Comparison of ENCODE assay signal across 21 cellular contexts in genomic region chr19:12752056-12752781, GRCh38. TPM values are rescaled to one million over a fixed set of nuclear protein-coding genes. Genes with fewer than 3 reads are reported as not detected.
DNase-seq lines count a peak whose midpoint lies in the region; ATAC-seq and FAIRE-seq lines count a peak whose summit lies in the region.
"Had no signal": no experiment of that assay in that cellular context is flagged by ENCODE, and none has a peak within 500 bp of the region (broad histone marks: within the 10 kb centered on the region; RNA-seq: fewer than 3 reads in every experiment).

No MANE protein-coding gene starts in this region.

- H4K20me1 ChIP-seq in BLaER1 = no peaks in the 10 kb centered on the region

- no CpG with 5 or more reads among the region's 23 CpGs for WGBS in neuronal stem cell (ENCODE audit: extremely low coverage in 2 of 2, insufficient read length in 2 of 2, insufficient replicate concordance in 1 of 2), 2 donors
- WGBS in small intestine, 3 donors = 70 to 82% (median 75%) methylated on average over 21 to 23 of the region's 23 CpGs

- no peak overlapping the region for H2BK120ac ChIP-seq in neuronal stem cell (ENCODE audit: low read depth, low read length)

- no peak overlapping the region for H2AK5ac ChIP-seq in neuronal stem cell (ENCODE audit: low read depth, low read length)

- H2BK5ac ChIP-seq in neuronal stem cell (ENCODE audit: low read length) = no peak overlapping the region

- H3K18ac ChIP-seq in neuronal stem cell (ENCODE audit: low read length) = no peak overlapping the region

- H3K9me3 ChIP-seq in BLaER1 (peaks cover 14% of the 10 kb centered on the region), iPS-20b (ENCODE audit: insufficient read depth, low read depth, low read length) (no peaks in the 10 kb centered on the region), neuronal stem cell (replicated peaks in 1 of 2; ENCODE audit: control insufficient read depth in 2 of 2, insufficient read depth in 1 of 2, low read depth in 1 of 2, low read length in 2 of 2) (peaks cover 4% of the 10 kb centered on the region in 2 donors), small intestine (ENCODE audit: control insufficient read depth, low read depth) (no peaks in the 10 kb centered on the region)

- H3K27me3 Mint-ChIP-seq in central memory CD8-positive, alpha-beta T cell = peaks cover 64% of the 10 kb centered on the region

- ATAC-seq in central memory CD8-positive, alpha-beta T cell (replicated peaks; ENCODE audit: extremely low read depth, poor library complexity, severe bottlenecking) = no peak
- no peak for ATAC-seq in HG03135 (IDR thresholded peaks at IDR 0.05; ENCODE audit: unreplicated experiment)

- H3K9ac ChIP-seq in BLaER1 = no peak overlapping the region
- H3K9ac ChIP-seq in iPS-20b (ENCODE audit: low read depth, low read length) = no peak overlapping the region
- H3K9ac ChIP-seq in neuronal stem cell (ENCODE audit: low read depth, low read length, poor library complexity) = no peak overlapping the region

- H3K4me1 ChIP-seq in BLaER1 (peaks cover 59% of the 10 kb centered on the region), iPS-20b (ENCODE audit: insufficient read depth, low read length) (no peaks in the 10 kb centered on the region), neuronal stem cell (ENCODE audit: control insufficient read depth in 2 of 2, insufficient read depth in 1 of 2, low read depth in 1 of 2, low read length in 2 of 2) (no peaks in the 10 kb centered on the region), small intestine (ENCODE audit: control insufficient read depth in 2 of 2, insufficient read depth in 1 of 2, low read depth in 1 of 2, low read length in 1 of 2) (no peaks in the 10 kb centered on the region)

- H3K4me3 ChIP-seq in BLaER1 (no peak overlapping the region), H7 (ENCODE audit: insufficient read depth, low read depth, low read length) (peak overlapping the region; percentile 37; the same call in 1 of the 2 replicates), iPS-20b (ENCODE audit: low read length) (peak overlapping the region; percentile 62; the same call in 1 of the 2 replicates), neuronal stem cell (ENCODE audit: low read length in 2 of 2) (no peak overlapping the region), small intestine (ENCODE audit: low read depth in 1 of 2, low read length in 2 of 2) (no peak overlapping the region)

- H3K4me1 Mint-ChIP-seq in central memory CD8-positive, alpha-beta T cell = no peaks in the 10 kb centered on the region

- H3K36me3 Mint-ChIP-seq in central memory CD8-positive, alpha-beta T cell (ENCODE audit: insufficient read depth) = peaks cover 8% of the 10 kb centered on the region

- no peak for DNase-seq in H7
- no peak for DNase-seq in central memory CD8-positive, alpha-beta T cell (ENCODE audit: low spot score in 2 of 2)
- no peak for DNase-seq in neuronal stem cell (ENCODE audit: low spot score)
- no peak for DNase-seq in small intestine
- DNase-seq: ACHN; AML-193; COR-L47; EL; IMR-90; Karpas-422; MM.1S; NCI-H1092 treated with DMSO at 0.1 percent for 48 hours; NCI-H1694; NCI-H345; NCI-H526; NK-92 treated with Interleukin-12 subunit alpha and Interleukin-12 subunit beta, amount 100 ng/mL, for 24 hours; SIG-M5 had no signal

- H2AFZ ChIP-seq in neuronal stem cell (ENCODE audit: low read length) = no peak overlapping the region

- peak overlapping the region; percentile 38 for H3K27ac Mint-ChIP-seq in central memory CD8-positive, alpha-beta T cell (ENCODE audit: low read depth)

- H3K4me2 ChIP-seq in BLaER1 = peak overlapping the region; percentile 99
- H3K4me2 ChIP-seq in neuronal stem cell (ENCODE audit: insufficient read depth, low read length, poor library complexity, severe bottlenecking) = no peak overlapping the region

- H4K8ac ChIP-seq in neuronal stem cell (ENCODE audit: low read depth, low read length) = no peak overlapping the region

- peaks cover 16% of the 10 kb centered on the region for H3K36me3 ChIP-seq in BLaER1
- H3K36me3 ChIP-seq in H7 (replicated peaks; ENCODE audit: control insufficient read depth, insufficient read depth, low read length) = peaks cover 4% of the 10 kb centered on the region
- peaks cover 9% of the 10 kb centered on the region; the same call in 1 of the 2 replicates for H3K36me3 ChIP-seq in iPS-20b (ENCODE audit: insufficient read depth, low read depth, low read length)
- H3K36me3 ChIP-seq in neuronal stem cell (replicated peaks in 1 of 2; ENCODE audit: control insufficient read depth in 2 of 2, insufficient read depth in 2 of 2, low read length in 2 of 2) = peaks cover 10% of the 10 kb centered on the region in 2 donors
- peaks cover 4 to 7% of the 10 kb centered on the region in 2 donors for H3K36me3 ChIP-seq in small intestine (ENCODE audit: control insufficient read depth in 2 of 2, insufficient read depth in 2 of 2, low read length in 2 of 2)

- H3K27ac ChIP-seq in BLaER1 (no peak overlapping the region), iPS-20b (ENCODE audit: low read length) (no peak overlapping the region), neuronal stem cell (replicated peaks; ENCODE audit: low read length) (no peak overlapping the region), small intestine (ENCODE audit: low read depth in 1 of 2, low read length in 1 of 2) (no peak overlapping the region)

- H3K27me3 ChIP-seq in BLaER1 = no peaks in the 10 kb centered on the region
- H3K27me3 ChIP-seq in H7 (ENCODE audit: control insufficient read depth, insufficient read depth, low read length) = peaks cover 33% of the 10 kb centered on the region
- H3K27me3 ChIP-seq in iPS-20b (ENCODE audit: insufficient read depth, low read length) = peaks cover 40% of the 10 kb centered on the region
- H3K27me3 ChIP-seq in neuronal stem cell (ENCODE audit: control insufficient read depth in 3 of 3, insufficient read depth in 3 of 3, low read depth in 1 of 3, low read length in 3 of 3) = peaks cover 0 to 36% (median 29%) of the 10 kb centered on the region in 3 experiments
- peaks cover 0 to 3% of the 10 kb centered on the region in 2 donors for H3K27me3 ChIP-seq in small intestine (ENCODE audit: control insufficient read depth in 2 of 2, insufficient read depth in 2 of 2, low read length in 2 of 2)

- H2BK12ac ChIP-seq in neuronal stem cell (ENCODE audit: low read length) = no peak overlapping the region

- H3K23ac ChIP-seq in neuronal stem cell (ENCODE audit: low read depth, low read length, poor library complexity) = no peak overlapping the region

- H3K4me3 Mint-ChIP-seq in central memory CD8-positive, alpha-beta T cell = no peak overlapping the region

- no peaks in the 10 kb centered on the region for H3K9me3 Mint-ChIP-seq in central memory CD8-positive, alpha-beta T cell

- no peak overlapping the region for H2BK15ac ChIP-seq in neuronal stem cell (ENCODE audit: low read length)

- no peak overlapping the region for H3K4ac ChIP-seq in neuronal stem cell (ENCODE audit: low read length)

- no peak overlapping the region for H4K91ac ChIP-seq in neuronal stem cell (ENCODE audit: low read depth, low read length, poor library complexity)

- no peak overlapping the region for H3K14ac ChIP-seq in neuronal stem cell (ENCODE audit: low read length)

- peaks cover 2% of the 10 kb centered on the region for H3K79me1 ChIP-seq in neuronal stem cell (ENCODE audit: low read depth, low read length)

- no peak for FAIRE-seq in small intestine (lab: Jason Lieb, UNC)

RNA-seq across cellular contexts. Expression of gene BEST2, which starts 0.6 kb away (rescaled TPM):
- total RNA-seq in H7 (2014; rRNA removed; shearing (Covaris generic)) = 0.37 and 1.5 TPM in 2 replicates
- 0.03 TPM for polyA plus RNA-seq in neuronal stem cell (2013, experiment 1 of 2)
- polyA plus RNA-seq in neuronal stem cell (2013, experiment 2 of 2) = 0.03 TPM
- polyA plus RNA-seq in small intestine = 1 to 10 TPM in 1 of 3 donors, under 1 TPM in 1, not detected in 1; 0.10 to 3.4 TPM
- total RNA-seq: IMR-90, OCI-LY7 had no signal
- polyA plus RNA-seq: IMR-90 had no signal

RNA-seq across cellular contexts. Expression of gene GET3, which starts 14.9 kb away (rescaled TPM):
- 113 and 166 TPM in 2 replicates for total RNA-seq in H7 (2014; rRNA removed; shearing (Covaris generic))
- 46.1 TPM for polyA plus RNA-seq in neuronal stem cell (2013, experiment 1 of 2)
- polyA plus RNA-seq in neuronal stem cell (2013, experiment 2 of 2) = 44.7 TPM
- polyA plus RNA-seq in small intestine = 10 to 100 TPM; 62.1 to 85.4 (median 75.8) TPM

RNA-seq across cellular contexts. Expression of gene TRIR, which starts 17.7 kb away (rescaled TPM):
- total RNA-seq in H7 (2014; rRNA removed; shearing (Covaris generic)) = 186 and 218 TPM in 2 replicates
- polyA plus RNA-seq in neuronal stem cell (2013, experiment 1 of 2) = 242 TPM
- polyA plus RNA-seq in neuronal stem cell (2013, experiment 2 of 2) = 221 TPM
- 100 to 1,000 TPM; 253 to 376 (median 311) TPM for polyA plus RNA-seq in small intestine

RNA-seq across cellular contexts. Expression of gene HOOK2, which starts 23.1 kb away (rescaled TPM):
- 15.4 and 30.4 TPM in 2 replicates for total RNA-seq in H7 (2014; rRNA removed; shearing (Covaris generic))
- 15.5 TPM for polyA plus RNA-seq in neuronal stem cell (2013, experiment 1 of 2)
- polyA plus RNA-seq in neuronal stem cell (2013, experiment 2 of 2) = 15.0 TPM
- 100 to 1,000 TPM in 2 of 3 donors, 10 to 100 TPM in 1; 61.8 to 206 (median 134) TPM for polyA plus RNA-seq in small intestine

RNA-seq across cellular contexts. Expression of gene TNPO2, which starts 28.5 kb away (rescaled TPM):
- 34.1 and 48.9 TPM in 2 replicates for total RNA-seq in H7 (2014; rRNA removed; shearing (Covaris generic))
- polyA plus RNA-seq in neuronal stem cell (2013, experiment 1 of 2) = 47.1 TPM
- 47.1 TPM for polyA plus RNA-seq in neuronal stem cell (2013, experiment 2 of 2)
- 10 to 100 TPM in 2 of 3 donors, 1 to 10 TPM in 1; 9.8 to 29.1 (median 10.3) TPM for polyA plus RNA-seq in small intestine

Comparison
In these comparisons a context has a peak if more than half of its experiments do, and no peak if none do; other contexts are left out.
1. H3K4me3 ChIP-seq: peak in H7 (single experiment) and iPS-20b (single experiment); none in BLaER1 (single experiment), neuronal stem cell (0 of 2) and small intestine (0 of 2).